In genomic region chrX:39577976-39578962, GRCh38 we compare ENCODE assay signal across 8 cellular contexts.
DNase-seq lines count a peak whose midpoint lies in the region; ATAC-seq lines count a peak whose summit lies in the region.

No MANE protein-coding gene starts in this region.

- peak; percentile 96 for ATAC-seq in HG03354 (IDR thresholded peaks at IDR 0.05; ENCODE audit: poor library complexity, severe bottlenecking, unreplicated experiment)
- peak; percentile 78 to 79 for ATAC-seq in naive thymus-derived CD8-positive, alpha-beta T cell

- peaks cover 23% of the 10 kb centered on the region for H3K4me1 Mint-ChIP-seq in activated CD4-positive, alpha-beta memory T cell treated with anti-CD3 and anti-CD28 coated beads for 36 hours (ENCODE audit: low read depth)
- peaks cover 2 to 11% (median 9%) of the 10 kb centered on the region in 4 donors for H3K4me1 Mint-ChIP-seq in naive thymus-derived CD8-positive, alpha-beta T cell

- CTCF ChIA-PET in activated CD4-positive, alpha-beta memory T cell treated with anti-CD3 and anti-CD28 coated beads for 36 hours (lab: Charles Lee) = interaction anchor here (1.1 kb wide), 1 partner anchor 153 kb away, joined by 3 read pairs; no protein-coding TSS in a partner anchor

- peak overlapping the region; percentile 91 for H3K27ac Mint-ChIP-seq in activated CD4-positive, alpha-beta memory T cell treated with anti-CD3 and anti-CD28 coated beads for 36 hours
- peak overlapping the region in 4 of 10 donors; percentile 20 to 63 (median 42) for H3K27ac Mint-ChIP-seq in naive thymus-derived CD8-positive, alpha-beta T cell

- no peaks in the 10 kb centered on the region for H3K27me3 Mint-ChIP-seq in activated CD4-positive, alpha-beta memory T cell treated with anti-CD3 and anti-CD28 coated beads for 36 hours
- H3K27me3 Mint-ChIP-seq in naive thymus-derived CD8-positive, alpha-beta T cell = no peaks in the 10 kb centered on the region

- DNase-seq in DMS79 treated with DMSO at 0.1 percent for 48 hours (lab: John Stamatoyannopoulos, UW) (peak; percentile 23), DMS79 (lab: John Stamatoyannopoulos, UW) (no peak), foreskin melanocyte (no peak), superior temporal gyrus (ENCODE audit: extremely low spot score) (no peak), T-helper 9 cell (no peak)
- DNase-seq in activated CD4-positive, alpha-beta memory T cell treated with anti-CD3 and anti-CD28 coated beads for 36 hours = peak; percentile 84
- peak in 6 of 10 donors; percentile 10 to 63 (median 22) for DNase-seq in naive thymus-derived CD8-positive, alpha-beta T cell

- H3K9me3 Mint-ChIP-seq in activated CD4-positive, alpha-beta memory T cell treated with anti-CD3 and anti-CD28 coated beads for 36 hours = no peaks in the 10 kb centered on the region
- no peaks in the 10 kb centered on the region for H3K9me3 Mint-ChIP-seq in naive thymus-derived CD8-positive, alpha-beta T cell

- peak overlapping the region; percentile 16 for H3K4me3 Mint-ChIP-seq in activated CD4-positive, alpha-beta memory T cell treated with anti-CD3 and anti-CD28 coated beads for 36 hours
- H3K4me3 Mint-ChIP-seq in naive thymus-derived CD8-positive, alpha-beta T cell = peak overlapping the region; percentile 36 to 83 (median 79)

- POLR2A ChIA-PET in activated CD4-positive, alpha-beta memory T cell treated with anti-CD3 and anti-CD28 coated beads for 36 hours (lab: Charles Lee) = interaction anchor here (1.0 to 2.0 kb wide), 3 partner anchors 26 to 143 kb away, joined by 3 to 8 read pairs (median 4); no protein-coding TSS in a partner anchor
- POLR2A ChIA-PET in naive thymus-derived CD8-positive, alpha-beta T cell (lab: Charles Lee) = no interaction called here

- intact Hi-C loops in activated CD4-positive, alpha-beta memory T cell treated with anti-CD3 and anti-CD28 coated beads for 36 hours (cut with micrococcal nuclease) = loop anchor here (1.0 to 2.0 kb wide), 4 partner anchors 36 to 269 kb away; no protein-coding TSS in a partner anchor

- H3K36me3 Mint-ChIP-seq in activated CD4-positive, alpha-beta memory T cell treated with anti-CD3 and anti-CD28 coated beads for 36 hours = no peaks in the 10 kb centered on the region
- H3K36me3 Mint-ChIP-seq in naive thymus-derived CD8-positive, alpha-beta T cell = no peaks in the 10 kb centered on the region

Comparison
In these comparisons a context has a peak if more than half of its experiments do, and no peak if none do; other contexts are left out.
1. DNase-seq: peak in DMS79 treated with DMSO at 0.1 percent for 48 hours (single experiment), activated CD4-positive, alpha-beta memory T cell treated with anti-CD3 and anti-CD28 coated beads for 36 hours (single experiment) and naive thymus-derived CD8-positive, alpha-beta T cell (6 of 10); none in DMS79 (single experiment), foreskin melanocyte (single experiment), superior temporal gyrus (single experiment) and T-helper 9 cell (single experiment).